Comparison of ENCODE assay signal across 13 cellular contexts in genomic region chr18:51447943-51448342, GRCh38.
"Had no signal": no experiment of that assay in that cellular context is flagged by ENCODE, and none has a peak within 500 bp of the region (broad histone marks: within the 10 kb centered on the region; RNA-seq: fewer than 3 reads in every experiment).

No MANE protein-coding gene starts in this region.

- H3K27ac Mint-ChIP-seq: activated B cell treated with CpG ODN at 0.5 μM for 24 hours; activated CD4-positive, alpha-beta memory T cell treated with anti-CD3 and anti-CD28 coated beads for 36 hours; activated naive CD8-positive, alpha-beta T cell treated with anti-CD3 and anti-CD28 coated beads for 36 hours; stimulated activated naive B cell treated with anti-CD40 and anti-IgM and Interleukin-4, amounts not matched to agents 10 μg/mL and 1 μg/mL and 100 μg/mL, for 72 hours; T-helper 2 cell treated with Interferon-gamma antibody and Interleukin-4, amounts not matched to agents 5 μg/mL and 100 μg/mL, for 36 hours had no signal

- H3K36me3 Mint-ChIP-seq: activated CD4-positive, alpha-beta memory T cell treated with anti-CD3 and anti-CD28 coated beads for 36 hours; activated naive CD8-positive, alpha-beta T cell treated with anti-CD3 and anti-CD28 coated beads for 36 hours; stimulated activated naive B cell treated with anti-CD40 and anti-IgM and Interleukin-4, amounts not matched to agents 10 μg/mL and 1 μg/mL and 100 μg/mL, for 72 hours had no signal

- H3K9me3 Mint-ChIP-seq: activated B cell treated with CpG ODN at 0.5 μM for 24 hours; activated CD4-positive, alpha-beta memory T cell treated with anti-CD3 and anti-CD28 coated beads for 36 hours; activated naive CD8-positive, alpha-beta T cell treated with anti-CD3 and anti-CD28 coated beads for 36 hours; nephron; stimulated activated naive B cell treated with anti-CD40 and anti-IgM and Interleukin-4, amounts not matched to agents 10 μg/mL and 1 μg/mL and 100 μg/mL, for 72 hours; T-helper 2 cell treated with Interferon-gamma antibody and Interleukin-4, amounts not matched to agents 5 μg/mL and 100 μg/mL, for 36 hours had no signal

- H3K4me1 ChIP-seq: spleen had no signal

- H3K4me3 ChIP-seq: spleen had no signal

- H3K4me3 Mint-ChIP-seq: activated B cell treated with CpG ODN at 0.5 μM for 24 hours; activated CD4-positive, alpha-beta memory T cell treated with anti-CD3 and anti-CD28 coated beads for 36 hours; activated naive CD8-positive, alpha-beta T cell treated with anti-CD3 and anti-CD28 coated beads for 36 hours; nephron; stimulated activated naive B cell treated with anti-CD40 and anti-IgM and Interleukin-4, amounts not matched to agents 10 μg/mL and 1 μg/mL and 100 μg/mL, for 72 hours; T-helper 2 cell treated with Interferon-gamma antibody and Interleukin-4, amounts not matched to agents 5 μg/mL and 100 μg/mL, for 36 hours had no signal

- H3K4me1 Mint-ChIP-seq: activated B cell treated with CpG ODN at 0.5 μM for 24 hours; activated naive CD8-positive, alpha-beta T cell treated with anti-CD3 and anti-CD28 coated beads for 36 hours; stimulated activated naive B cell treated with anti-CD40 and anti-IgM and Interleukin-4, amounts not matched to agents 10 μg/mL and 1 μg/mL and 100 μg/mL, for 72 hours had no signal

- DNase-seq: activated B cell treated with CpG ODN at 0.5 μM for 24 hours; activated CD4-positive, alpha-beta memory T cell treated with anti-CD3 and anti-CD28 coated beads for 36 hours; activated CD4-positive, alpha-beta T cell treated with anti-CD3 and anti-CD28 coated beads for 4 hours; activated naive CD4-positive, alpha-beta T cell; activated naive CD8-positive, alpha-beta T cell treated with anti-CD3 and anti-CD28 coated beads for 36 hours; activated T-cell treated with anti-CD3 and anti-CD28 coated beads for 4 hours; amniotic stem cell; central memory CD4-positive, alpha-beta T cell; spleen; stimulated activated CD4-positive, alpha-beta T cell treated with anti-CD3 and anti-CD28 coated beads, Interleukin-4, amount 100 ng/mL, for 4 hours; stimulated activated naive B cell treated with anti-CD40 and anti-IgM and Interleukin-4, amounts not matched to agents 10 μg/mL and 1 μg/mL and 100 μg/mL, for 72 hours had no signal

- H3K36me3 ChIP-seq: spleen had no signal

- H3K9me3 ChIP-seq: spleen had no signal

- H3K27ac ChIP-seq: spleen had no signal
